In genomic region chr11:77602385-77603105, GRCh38 we compare ENCODE assay signal across 2 cellular contexts.
TF ChIP-seq lines count a peak whose summit lies in the region.

No MANE protein-coding gene starts in this region.

TF ChIP-seq in IMR-90, 13 proteins besides CTCF, POLR2A, EP300 and RAD21:
- TF ChIP-seq USF2 (IDR thresholded peaks at IDR 0.05; ENCODE audit: low read depth, low read length) = no peak
- no peak for TF ChIP-seq RFX5 (IDR thresholded peaks at IDR 0.05; ENCODE audit: low read depth, low read length)
- no peak for TF ChIP-seq SMC3 (IDR thresholded peaks at IDR 0.05; ENCODE audit: low read depth, low read length)
- no peak for TF ChIP-seq RCOR1 (IDR thresholded peaks at IDR 0.05; ENCODE audit: insufficient replicate concordance, low read length)
- TF ChIP-seq CHD1 (IDR thresholded peaks at IDR 0.05; ENCODE audit: low read depth, low read length) = no peak
- no peak for TF ChIP-seq MXI1 (IDR thresholded peaks at IDR 0.05; ENCODE audit: borderline replicate concordance, low read depth, low read length)
- TF ChIP-seq NFE2L2 (IDR thresholded peaks at IDR 0.05; ENCODE audit: low read depth, low read length) = peak; percentile 100
- peak; percentile 59; the same call in 1 of the 2 replicates for TF ChIP-seq BHLHE40 (IDR thresholded peaks at IDR 0.05; ENCODE audit: low read depth, low read length)
- TF ChIP-seq FOS (IDR thresholded peaks at IDR 0.05; ENCODE audit: low read depth, low read length) = peak; percentile 85
- TF ChIP-seq CEBPB (IDR thresholded peaks at IDR 0.05; ENCODE audit: low read depth, low read length) = peak; percentile 66
- no peak for TF ChIP-seq MAZ (IDR thresholded peaks at IDR 0.05; ENCODE audit: borderline replicate concordance, low read depth, low read length)
- no peak for TF ChIP-seq ELK1 (IDR thresholded peaks at IDR 0.05; ENCODE audit: borderline replicate concordance, low read depth, low read length)
- TF ChIP-seq MAFK (IDR thresholded peaks at IDR 0.05; ENCODE audit: low read depth, low read length) = peak; percentile 100

TF ChIP-seq in HepG2, 621 proteins besides CTCF, POLR2A, EP300 and RAD21:
- TF ChIP-seq MBD4 (IDR thresholded peaks at IDR 0.05; ENCODE audit: borderline replicate concordance, low read length) (no peak), NFE2 (CRISPR knock-in tag; IDR thresholded peaks at IDR 0.05) (0 out of 2 replicates have a peak, but pooled peaks have one; percentile 50), HNRNPLL (IDR thresholded peaks at IDR 0.05; ENCODE audit: low read depth, low read length, poor library complexity, severe bottlenecking) (no peak), ARID3A (IDR thresholded peaks at IDR 0.05; ENCODE audit: low read depth, low read length) (peak; percentile 58; the same call in 1 of the 2 replicates), ETV5 (CRISPR knock-in tag; IDR thresholded peaks at IDR 0.05; ENCODE audit: borderline replicate concordance) (no peak), PHF8 (CRISPR knock-in tag; IDR thresholded peaks at IDR 0.05) (no peak), ELF1 (CRISPR knock-in tag; IDR thresholded peaks at IDR 0.05) (no peak), NFE2L2 (IDR thresholded peaks at IDR 0.05; ENCODE audit: low read length) (peak; percentile 98), STAT5B (CRISPR knock-in tag; IDR thresholded peaks at IDR 0.05) (no peak), SALL1 (CRISPR knock-in tag; IDR thresholded peaks at IDR 0.05) (no peak), MAFK (conservative IDR thresholded peaks at IDR 0.05 in 1 of 2, IDR thresholded peaks at IDR 0.05 in 1 of 2; ENCODE audit: low read length in 2 of 2) (peak; percentile 98 to 99), SOX13 (IDR thresholded peaks at IDR 0.05) (no peak), SOX13 (CRISPR knock-in tag; conservative IDR thresholded peaks at IDR 0.05 in 1 of 2, IDR thresholded peaks at IDR 0.05 in 1 of 2) (no peak), ZNF207 (IDR thresholded peaks at IDR 0.05; ENCODE audit: borderline replicate concordance) (no peak), TCF12 (IDR thresholded peaks at IDR 0.05) (no peak), TCF12 (CRISPR knock-in tag; IDR thresholded peaks at IDR 0.05) (no peak), ZFP37 (CRISPR knock-in tag; IDR thresholded peaks at IDR 0.05; ENCODE audit: borderline replicate concordance) (no peak), PCBP1 (IDR thresholded peaks at IDR 0.05; ENCODE audit: borderline replicate concordance, low read depth, low read length) (no peak), ZNF891 (CRISPR knock-in tag; IDR thresholded peaks at IDR 0.05) (no peak), ZNF382 (CRISPR knock-in tag; IDR thresholded peaks at IDR 0.05; ENCODE audit: borderline replicate concordance) (no peak), ARNTL (CRISPR knock-in tag; IDR thresholded peaks at IDR 0.05) (no peak), MAFF (IDR thresholded peaks at IDR 0.05; ENCODE audit: low read depth, low read length) (peak; percentile 98), HDAC1 (CRISPR knock-in tag; IDR thresholded peaks at IDR 0.05) (no peak), REL (CRISPR knock-in tag; conservative IDR thresholded peaks at IDR 0.05) (no peak), FOXA3 (CRISPR knock-in tag; IDR thresholded peaks at IDR 0.05) (no peak), ZNF687 (CRISPR knock-in tag; IDR thresholded peaks at IDR 0.05) (no peak), ZNF724P (CRISPR knock-in tag; IDR thresholded peaks at IDR 0.05; ENCODE audit: borderline replicate concordance) (no peak), ZNF546 (CRISPR knock-in tag; conservative IDR thresholded peaks at IDR 0.05) (no peak), JUN (CRISPR knock-in tag; IDR thresholded peaks at IDR 0.05) (no peak), ZBTB1 (CRISPR knock-in tag; IDR thresholded peaks at IDR 0.05; ENCODE audit: borderline replicate concordance) (no peak), ZBTB4 (CRISPR knock-in tag; IDR thresholded peaks at IDR 0.05; ENCODE audit: borderline replicate concordance) (no peak)
TF ChIP-seq in HepG2: peak in this region for 5.
